Comparison of ENCODE assay signal across 15 cellular contexts in genomic region chr11:70205766-70206165, GRCh38. TPM values are rescaled to one million over a fixed set of nuclear protein-coding genes. Genes with fewer than 3 reads are reported as not detected.
DNase-seq lines count a peak whose midpoint lies in the region; ATAC-seq, FAIRE-seq and TF ChIP-seq lines count a peak whose summit lies in the region.
"Had no signal": no experiment of that assay in that cellular context is flagged by ENCODE, and none has a peak within 500 bp of the region (broad histone marks: within the 10 kb centered on the region; RNA-seq: fewer than 3 reads in every experiment).

No MANE protein-coding gene starts in this region.

- H3K4me1 ChIP-seq in naive thymus-derived CD4-positive, alpha-beta T cell (ENCODE audit: control insufficient read depth in 2 of 2, insufficient read depth in 2 of 2, low read length in 2 of 2), result peaks cover 21 to 34% of the 10 kb centered on the region in 2 donors

- peaks cover 74% of the 10 kb centered on the region for H3K36me3 Mint-ChIP-seq in CD4-positive, alpha-beta T cell (ENCODE audit: low read depth)
- peaks cover 37% of the 10 kb centered on the region for H3K36me3 Mint-ChIP-seq in HFFc6 (ENCODE audit: low read depth)
- peaks cover 34% of the 10 kb centered on the region for H3K36me3 Mint-ChIP-seq in activated naive CD8-positive, alpha-beta T cell treated with anti-CD3 and anti-CD28 coated beads, Interleukin-2, amount 10 ng/mL, durations not matched to agents 7 days and 5 days
- H3K36me3 Mint-ChIP-seq in naive thymus-derived CD4-positive, alpha-beta T cell, result peaks cover 3 to 37% (median 20%) of the 10 kb centered on the region in 5 donors

- peak overlapping the region; percentile 80 for H3K4me3 Mint-ChIP-seq in CD4-positive, alpha-beta T cell
- H3K4me3 Mint-ChIP-seq in HFFc6, result peak overlapping the region; percentile 37; the same call in 1 of the 2 replicates
- peak overlapping the region; percentile 96 for H3K4me3 Mint-ChIP-seq in activated naive CD8-positive, alpha-beta T cell treated with anti-CD3 and anti-CD28 coated beads, Interleukin-2, amount 10 ng/mL, durations not matched to agents 7 days and 5 days
- H3K4me3 Mint-ChIP-seq in naive thymus-derived CD4-positive, alpha-beta T cell, result peak overlapping the region; percentile 32 to 99 (median 96)

- TF ChIP-seq POLR2A in H54 (IDR thresholded peaks at IDR 0.05; ENCODE audit: low read depth, low read length), result no peak

- no peaks in the 10 kb centered on the region for H3K9me3 Mint-ChIP-seq in CD4-positive, alpha-beta T cell
- H3K9me3 Mint-ChIP-seq in HFFc6, result no peaks in the 10 kb centered on the region
- H3K9me3 Mint-ChIP-seq in activated naive CD8-positive, alpha-beta T cell treated with anti-CD3 and anti-CD28 coated beads, Interleukin-2, amount 10 ng/mL, durations not matched to agents 7 days and 5 days, result no peaks in the 10 kb centered on the region
- no peaks in the 10 kb centered on the region for H3K9me3 Mint-ChIP-seq in naive thymus-derived CD4-positive, alpha-beta T cell
- H3K9me3 Mint-ChIP-seq: stimulated activated naive B cell treated with anti-CD40 and anti-IgM and Interleukin-4, amounts not matched to agents 10 μg/mL and 1 μg/mL and 100 μg/mL, for 72 hours had no signal

- CTCF ChIA-PET in CD4-positive, alpha-beta T cell (lab: Charles Lee), result interaction anchor here (1.9 to 2.3 kb wide), 2 partner anchors 10 kb away, joined by 5 to 9 read pairs; no protein-coding TSS in a partner anchor
- CTCF ChIA-PET in naive thymus-derived CD4-positive, alpha-beta T cell (lab: Charles Lee), result no interaction called here

- no peak for FAIRE-seq in H54 (lab: Jason Lieb, UNC)

- intact Hi-C loops in CD4-positive, alpha-beta T cell (cut with DNase I, micrococcal nuclease), result loop anchor here in 1 of 2 experiments (10.0 kb wide), 2 partner anchors 1151 to 1301 kb away; partner anchors contain the start of genes IGHMBP2 and MRPL21
- intact Hi-C loops in naive thymus-derived CD4-positive, alpha-beta T cell (cut with micrococcal nuclease), result loop anchor here in 1 of 2 donors (10.0 kb wide), 1 partner anchor 1909 kb away; the partner anchor contains the start of gene ANAPC15

- no peak overlapping the region for H3K4me3 ChIP-seq in naive thymus-derived CD4-positive, alpha-beta T cell (ENCODE audit: low read length)
- H3K4me3 ChIP-seq: Peyer's patch had no signal

- no peaks in the 10 kb centered on the region for H3K9me3 ChIP-seq in CD4-positive, alpha-beta T cell (ENCODE audit: control insufficient read depth, low read length)
- no peaks in the 10 kb centered on the region for H3K9me3 ChIP-seq in naive thymus-derived CD4-positive, alpha-beta T cell (ENCODE audit: control insufficient read depth in 2 of 3, low read length in 3 of 3)
- H3K9me3 ChIP-seq: Peyer's patch had no signal

- no peaks in the 10 kb centered on the region for H3K27me3 ChIP-seq in CD4-positive, alpha-beta T cell (ENCODE audit: control insufficient read depth, insufficient read depth, low read length)
- no peaks in the 10 kb centered on the region for H3K27me3 ChIP-seq in naive thymus-derived CD4-positive, alpha-beta T cell (ENCODE audit: control insufficient read depth in 2 of 2, insufficient read depth in 2 of 2, low read length in 2 of 2)
- H3K27me3 ChIP-seq: Peyer's patch had no signal

- H3K27me3 Mint-ChIP-seq in CD4-positive, alpha-beta T cell, result no peaks in the 10 kb centered on the region
- peaks cover 5% of the 10 kb centered on the region for H3K27me3 Mint-ChIP-seq in HFFc6 (ENCODE audit: insufficient read depth)
- H3K27me3 Mint-ChIP-seq in activated naive CD8-positive, alpha-beta T cell treated with anti-CD3 and anti-CD28 coated beads, Interleukin-2, amount 10 ng/mL, durations not matched to agents 7 days and 5 days, result no peaks in the 10 kb centered on the region
- H3K27me3 Mint-ChIP-seq in naive thymus-derived CD4-positive, alpha-beta T cell, result no peaks in the 10 kb centered on the region
- H3K27me3 Mint-ChIP-seq: stimulated activated naive B cell treated with anti-CD40 and anti-IgM and Interleukin-4, amounts not matched to agents 10 μg/mL and 1 μg/mL and 100 μg/mL, for 72 hours had no signal

- peak overlapping the region; percentile 98 for H3K27ac Mint-ChIP-seq in CD4-positive, alpha-beta T cell
- H3K27ac Mint-ChIP-seq in HFFc6, result peak overlapping the region; percentile 51; the same call in 1 of the 2 replicates
- peak overlapping the region; percentile 98 for H3K27ac Mint-ChIP-seq in activated naive CD8-positive, alpha-beta T cell treated with anti-CD3 and anti-CD28 coated beads, Interleukin-2, amount 10 ng/mL, durations not matched to agents 7 days and 5 days
- peak overlapping the region; percentile 65 to 99 (median 95) for H3K27ac Mint-ChIP-seq in naive thymus-derived CD4-positive, alpha-beta T cell
- H3K27ac Mint-ChIP-seq: stimulated activated naive B cell treated with anti-CD40 and anti-IgM and Interleukin-4, amounts not matched to agents 10 μg/mL and 1 μg/mL and 100 μg/mL, for 72 hours had no signal

- no peak for DNase-seq in CD4-positive, alpha-beta T cell
- DNase-seq in HFFc6, result no peak
- no peak for DNase-seq in activated naive CD8-positive, alpha-beta T cell treated with anti-CD3 and anti-CD28 coated beads, Interleukin-2, amount 10 ng/mL, durations not matched to agents 7 days and 5 days
- no peak for DNase-seq in naive thymus-derived CD4-positive, alpha-beta T cell
- no peak for DNase-seq in NCI-H226
- no peak for DNase-seq in DMS79 (lab: John Stamatoyannopoulos, UW)
- DNase-seq in H54 (ENCODE audit: insufficient read length, low spot score), result no peak
- DNase-seq: effector CD4-positive, alpha-beta T cell; foreskin fibroblast; NCI-H1105; NCI-H446 treated with DMSO at 0.1 percent for 48 hours; Peyer's patch; stimulated activated CD4-positive, alpha-beta T cell treated with anti-CD3 and anti-CD28 coated beads, Interleukin-4, amount 100 ng/mL, for 1 hour; stimulated activated naive B cell treated with anti-CD40 and anti-IgM and Interleukin-4, amounts not matched to agents 10 μg/mL and 1 μg/mL and 100 μg/mL, for 72 hours had no signal

- POLR2A ChIA-PET in CD4-positive, alpha-beta T cell (lab: Charles Lee), result no interaction called here
- POLR2A ChIA-PET in activated naive CD8-positive, alpha-beta T cell treated with anti-CD3 and anti-CD28 coated beads, Interleukin-2, amount 10 ng/mL, durations not matched to agents 7 days and 5 days (lab: Charles Lee), result no interaction called here
- POLR2A ChIA-PET in naive thymus-derived CD4-positive, alpha-beta T cell (lab: Charles Lee), result interaction anchor here (1.1 to 3.3 kb wide), 2 partner anchors 62 to 66 kb away, joined by 4 to 16 read pairs; partner anchors contain the start of gene PPFIA1

- H3K36me3 ChIP-seq in naive thymus-derived CD4-positive, alpha-beta T cell (ENCODE audit: control insufficient read depth in 2 of 3, insufficient read depth in 3 of 3, low read length in 3 of 3), result peaks cover 14 to 47% (median 19%) of the 10 kb centered on the region in 3 experiments

- TF ChIP-seq CTCF in CD4-positive, alpha-beta T cell (IDR thresholded peaks at IDR 0.05), result no peak
- TF ChIP-seq CTCF in HFFc6 (IDR thresholded peaks at IDR 0.05), result no peak

- no peak for ATAC-seq in CD4-positive, alpha-beta T cell (ENCODE audit: poor library complexity)
- no peak for ATAC-seq in activated naive CD8-positive, alpha-beta T cell treated with anti-CD3 and anti-CD28 coated beads, Interleukin-2, amount 10 ng/mL, durations not matched to agents 7 days and 5 days (ENCODE audit: low read depth)
- ATAC-seq in naive thymus-derived CD4-positive, alpha-beta T cell, result no peak
- ATAC-seq in GM18519 (IDR thresholded peaks at IDR 0.05; ENCODE audit: low FRiP score, unreplicated experiment), result no peak
- ATAC-seq: stimulated activated naive B cell treated with anti-CD40 and anti-IgM and Interleukin-4, amounts not matched to agents 10 μg/mL and 1 μg/mL and 100 μg/mL, for 72 hours had no signal

- peaks cover 68% of the 10 kb centered on the region for H3K4me1 Mint-ChIP-seq in CD4-positive, alpha-beta T cell (ENCODE audit: low read depth)
- peaks cover 54% of the 10 kb centered on the region for H3K4me1 Mint-ChIP-seq in HFFc6 (ENCODE audit: low read depth)
- peaks cover 41% of the 10 kb centered on the region for H3K4me1 Mint-ChIP-seq in activated naive CD8-positive, alpha-beta T cell treated with anti-CD3 and anti-CD28 coated beads, Interleukin-2, amount 10 ng/mL, durations not matched to agents 7 days and 5 days
- peaks cover 38 to 74% (median 53%) of the 10 kb centered on the region in 7 donors for H3K4me1 Mint-ChIP-seq in naive thymus-derived CD4-positive, alpha-beta T cell

- no peak overlapping the region for H3K27ac ChIP-seq in CD4-positive, alpha-beta T cell (ENCODE audit: low read depth, low read length)
- peak overlapping the region; percentile 34 for H3K27ac ChIP-seq in naive thymus-derived CD4-positive, alpha-beta T cell (ENCODE audit: low read depth, low read length)
- H3K27ac ChIP-seq: Peyer's patch had no signal

RNA-seq across cellular contexts. Expression of gene FADD, which starts 2.7 kb away (rescaled TPM):
- 10 to 100 TPM; 14.5 to 16.5 TPM for total RNA-seq in CD4-positive, alpha-beta T cell
- 10 to 100 TPM; 25.8 to 32.2 (median 28.1) TPM for total RNA-seq in HFFc6 (2021; fragmentation: NEBNext Ultra II Directional; extraction: Animal tissue kit (Norgen Biotek cat#: 25700))
- total RNA-seq in activated naive CD8-positive, alpha-beta T cell treated with anti-CD3 and anti-CD28 coated beads, Interleukin-2, amount 10 ng/mL, durations not matched to agents 7 days and 5 days, result 10 to 100 TPM; 40.4 to 41.3 TPM
- 10 to 100 TPM in 3 of 5 experiments, 1 to 10 TPM in 2; 9.6 to 40.9 (median 38.4) TPM for total RNA-seq in naive thymus-derived CD4-positive, alpha-beta T cell
- 10 to 100 TPM; 11.4 to 27.2 TPM for polyA plus RNA-seq in naive thymus-derived CD4-positive, alpha-beta T cell

Comparison
In these comparisons a context has a peak if more than half of its experiments do, and no peak if none do; other contexts are left out.
1. H3K4me3 Mint-ChIP-seq: peak in every context shown above with its lines; median percentile 96 in naive thymus-derived CD4-positive, alpha-beta T cell; 96 in activated naive CD8-positive, alpha-beta T cell treated with anti-CD3 and anti-CD28 coated beads, Interleukin-2, amount 10 ng/mL, durations not matched to agents 7 days and 5 days; 80 in CD4-positive, alpha-beta T cell; 37 in HFFc6.